ENCODE assay signal across 14 cellular contexts in genomic region chr20:37803476-37804307, GRCh38.
DNase-seq lines count a peak whose midpoint lies in the region; ATAC-seq, FAIRE-seq and TF ChIP-seq lines count a peak whose summit lies in the region.
"Had no signal": no experiment of that assay in that cellular context is flagged by ENCODE, and none has a peak within 500 bp of the region (broad histone marks: within the 10 kb centered on the region; RNA-seq: fewer than 3 reads in every experiment).

No MANE protein-coding gene starts in this region.

- 77 to 87% (median 87%) methylated on average over 7 of the region's 7 CpGs for WGBS in ovary, 3 donors

- H3K27me3 Mint-ChIP-seq in immature natural killer cell (ENCODE audit: low read depth in 3 of 3): peaks cover 0 to 7% (median 2%) of the 10 kb centered on the region in 3 donors

- ATAC-seq in HG02642 (IDR thresholded peaks at IDR 0.05; ENCODE audit: poor library complexity, unreplicated experiment) (peak; percentile 34), GM21360 (IDR thresholded peaks at IDR 0.05; ENCODE audit: unreplicated experiment) (no peak)
- ATAC-seq: CD8-positive, alpha-beta T cell; GM23338 had no signal

- intact Hi-C loops in ovary (cut with DNase I): no loop called here

- H3K36me3 ChIP-seq in ovary: no peaks in the 10 kb centered on the region

- H3K36me3 Mint-ChIP-seq in immature natural killer cell: peaks cover 3 to 14% (median 3%) of the 10 kb centered on the region in 3 donors

- no peak for TF ChIP-seq EP300 in ovary (IDR thresholded peaks at IDR 0.05)

- no peaks in the 10 kb centered on the region for H3K4me1 ChIP-seq in ovary (ENCODE audit: insufficient read depth)
- H3K4me1 ChIP-seq: vagina had no signal

- H3K4me1 Mint-ChIP-seq in immature natural killer cell: peaks cover 34 to 52% of the 10 kb centered on the region in 2 donors

- H3K4me3 Mint-ChIP-seq in immature natural killer cell: peak overlapping the region in 3 of 5 donors; percentile 2 to 58 (median 25)
- H3K4me3 Mint-ChIP-seq: CD8-positive, alpha-beta T cell; GM23338 had no signal

- H3K9me3 ChIP-seq in ovary: no peaks in the 10 kb centered on the region
- H3K9me3 ChIP-seq: vagina had no signal

- DNase-seq in GM12892 (ENCODE audit: insufficient read length) (peak; percentile 10), NAMALWA (ENCODE audit: low spot score) (peak; percentile 71), immature natural killer cell (no peak), ovary (no peak), erythroblast (lab: John Stamatoyannopoulos, UW) (no peak), foreskin fibroblast (no peak)
- DNase-seq: activated CD4-positive, alpha-beta T cell treated with anti-CD3 and anti-CD28 coated beads for 1 hour; CD8-positive, alpha-beta T cell; NCI-H446; stimulated activated CD4-positive, alpha-beta T cell treated with anti-CD3 and anti-CD28 coated beads, Interleukin-4, amount 100 ng/mL, for 24 hours had no signal

- no peak overlapping the region for H3K4me3 ChIP-seq in ovary
- H3K4me3 ChIP-seq in foreskin fibroblast (ENCODE audit: low read depth in 1 of 2, low read length in 2 of 2): no peak overlapping the region
- H3K4me3 ChIP-seq: GM23338, vagina had no signal

- no peaks in the 10 kb centered on the region for H3K27me3 ChIP-seq in ovary
- H3K27me3 ChIP-seq: vagina had no signal

- TF ChIP-seq CTCF in ovary (IDR thresholded peaks at IDR 0.05) (no peak), foreskin fibroblast (IDR thresholded peaks at IDR 0.05; ENCODE audit: low read depth, low read length) (no peak)

- no peak overlapping the region for H3K27ac ChIP-seq in ovary
- H3K27ac ChIP-seq: vagina had no signal

- peak; percentile 60 for FAIRE-seq in GM12892 (lab: Jason Lieb, UNC)

- H3K27ac Mint-ChIP-seq in immature natural killer cell: peak overlapping the region; percentile 48 to 89 (median 84)
- H3K27ac Mint-ChIP-seq: CD8-positive, alpha-beta T cell; GM23338 had no signal

- H3K9me3 Mint-ChIP-seq in immature natural killer cell: no peaks in the 10 kb centered on the region
- H3K9me3 Mint-ChIP-seq: CD8-positive, alpha-beta T cell; GM23338 had no signal

- no peak for TF ChIP-seq POLR2A in GM12892 (IDR thresholded peaks at IDR 0.05; ENCODE audit: low read depth, low read length)
- no peak for TF ChIP-seq POLR2A in ovary (IDR thresholded peaks at IDR 0.05)
- no peak for TF ChIP-seq POLR2A in erythroblast (IDR thresholded peaks at IDR 0.05; ENCODE audit: low read length)

Comparison
In these comparisons a context has a peak if more than half of its experiments do, and no peak if none do; other contexts are left out.
1. DNase-seq: peak in GM12892 (single experiment) and NAMALWA (single experiment); none in immature natural killer cell (0 of 3), ovary (0 of 5), erythroblast (0 of 2) and foreskin fibroblast (0 of 2).